In the genomic region with DNA sequence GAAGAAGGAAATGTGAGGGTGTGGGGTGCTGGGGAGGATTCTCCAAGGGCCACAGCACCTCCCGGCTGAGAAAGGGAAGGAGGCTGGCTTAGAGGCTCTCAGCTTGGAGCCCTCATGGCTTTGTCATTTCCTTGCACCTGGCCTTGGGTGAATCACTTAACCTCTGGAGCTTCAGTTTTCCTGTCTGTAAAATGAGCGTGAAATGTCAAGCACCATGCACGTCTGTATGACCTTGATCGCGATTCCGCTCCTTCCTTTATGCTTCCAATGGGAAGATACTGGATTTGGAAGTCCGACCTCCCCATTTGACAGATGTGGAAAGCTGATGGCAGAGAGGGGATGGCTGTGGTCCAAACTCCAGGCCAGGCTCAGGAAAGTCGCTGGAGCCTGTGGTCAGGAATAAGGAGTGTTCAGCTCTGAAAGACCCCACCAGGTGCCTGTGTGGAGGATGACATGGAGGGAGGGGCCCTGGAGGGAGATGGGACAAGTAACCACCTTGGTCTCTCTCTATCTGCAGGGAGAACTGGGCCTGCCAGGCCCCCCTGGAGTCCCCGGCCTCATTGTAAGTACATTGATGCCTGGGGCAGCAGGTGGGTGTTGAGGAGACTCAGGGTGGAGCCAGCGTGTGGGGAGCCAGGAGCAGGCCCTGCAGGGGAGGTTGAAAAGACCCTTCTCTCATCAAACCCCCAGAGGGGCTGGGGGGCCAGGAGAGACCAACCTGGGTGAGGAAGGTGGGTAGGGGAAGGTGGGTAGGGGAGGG, we compare ENCODE assay signal across 17 cellular contexts.
"Had no signal": no experiment of that assay in that cellular context is flagged by ENCODE, and none has a peak within 500 bp of the region (broad histone marks: within the 10 kb centered on the region; RNA-seq: fewer than 3 reads in every experiment).

No MANE protein-coding gene starts in this region.

- H3K4me1 ChIP-seq: prostate gland, upper lobe of right lung had no signal

- H3K9me3 Mint-ChIP-seq: activated B cell treated with CpG ODN at 0.5 μM for 24 hours; activated CD4-positive, alpha-beta T cell treated with anti-CD3 and anti-CD28 coated beads, Interleukin-2, amount 10 ng/mL, durations not matched to agents 24 days and 14 days; activated T-helper 1 cell treated with anti-CD3 and anti-CD28 coated beads, Interleukin-12 subunit alpha, Interleukin-12 subunit beta, Interleukin-2, Interleukin-4 antibody, amounts not matched to agents 30 ng/mL and 10 ng/mL and 1 ng/mL, durations not matched to agents 14 hours and 24 hours and 36 hours; endodermal cell; natural killer cell treated with Interleukin-12 subunit alpha and Interleukin-12 subunit beta and Interleukin-15 and Interleukin-18, amount 100 ng/mL, for 72 hours had no signal

- H3K36me3 Mint-ChIP-seq: natural killer cell treated with Interleukin-12 subunit alpha and Interleukin-12 subunit beta and Interleukin-15 and Interleukin-18, amount 100 ng/mL, for 72 hours had no signal

- H3K27me3 Mint-ChIP-seq: activated B cell treated with CpG ODN at 0.5 μM for 24 hours; activated CD4-positive, alpha-beta T cell treated with anti-CD3 and anti-CD28 coated beads, Interleukin-2, amount 10 ng/mL, durations not matched to agents 24 days and 14 days; natural killer cell treated with Interleukin-12 subunit alpha and Interleukin-12 subunit beta and Interleukin-15 and Interleukin-18, amount 100 ng/mL, for 72 hours had no signal

- ATAC-seq: left lobe of liver; natural killer cell treated with Interleukin-12 subunit alpha and Interleukin-12 subunit beta and Interleukin-15 and Interleukin-18, amount 100 ng/mL, for 72 hours; T-helper 17 cell; upper lobe of right lung had no signal

- H3K4me3 Mint-ChIP-seq: activated B cell treated with CpG ODN at 0.5 μM for 24 hours; activated CD4-positive, alpha-beta T cell treated with anti-CD3 and anti-CD28 coated beads, Interleukin-2, amount 10 ng/mL, durations not matched to agents 24 days and 14 days; activated T-helper 1 cell treated with anti-CD3 and anti-CD28 coated beads, Interleukin-12 subunit alpha, Interleukin-12 subunit beta, Interleukin-2, Interleukin-4 antibody, amounts not matched to agents 30 ng/mL and 10 ng/mL and 1 ng/mL, durations not matched to agents 14 hours and 24 hours and 36 hours; endodermal cell; natural killer cell treated with Interleukin-12 subunit alpha and Interleukin-12 subunit beta and Interleukin-15 and Interleukin-18, amount 100 ng/mL, for 72 hours; T-helper 17 cell had no signal

- H3K9me3 ChIP-seq: esophagus muscularis mucosa, prostate gland, sigmoid colon, upper lobe of right lung had no signal

- H3K27me3 ChIP-seq: esophagus muscularis mucosa, sigmoid colon, upper lobe of right lung had no signal

- H3K4me3 ChIP-seq: esophagus muscularis mucosa, prostate gland, sigmoid colon, upper lobe of right lung had no signal

- H3K36me3 ChIP-seq: prostate gland, sigmoid colon, upper lobe of right lung had no signal

- H3K27ac ChIP-seq: esophagus muscularis mucosa, prostate gland, sigmoid colon, upper lobe of right lung had no signal

- H3K27ac Mint-ChIP-seq: activated B cell treated with CpG ODN at 0.5 μM for 24 hours; activated CD4-positive, alpha-beta T cell treated with anti-CD3 and anti-CD28 coated beads, Interleukin-2, amount 10 ng/mL, durations not matched to agents 24 days and 14 days; natural killer cell treated with Interleukin-12 subunit alpha and Interleukin-12 subunit beta and Interleukin-15 and Interleukin-18, amount 100 ng/mL, for 72 hours; T-helper 17 cell had no signal

- H3K4me1 Mint-ChIP-seq: activated B cell treated with CpG ODN at 0.5 μM for 24 hours; activated CD4-positive, alpha-beta T cell treated with anti-CD3 and anti-CD28 coated beads, Interleukin-2, amount 10 ng/mL, durations not matched to agents 24 days and 14 days; T-helper 17 cell had no signal

- DNase-seq: activated B cell treated with CpG ODN at 0.5 μM for 24 hours; activated CD4-positive, alpha-beta T cell treated with anti-CD3 and anti-CD28 coated beads, Interleukin-2, amount 10 ng/mL, durations not matched to agents 24 days and 14 days; activated naive CD4-positive, alpha-beta T cell treated with Interleukin-2 at 50 U/mL for 16 hours; caudate nucleus; cortex of kidney; endodermal cell; occipital lobe; sigmoid colon; stimulated activated CD4-positive, alpha-beta T cell treated with anti-CD3 and anti-CD28 coated beads, Interleukin-12 subunit alpha, Interleukin-12 subunit beta, amount 100 ng/mL, for 4 hours; stimulated activated naive CD4-positive, alpha-beta T cell treated with Interleukin-2 at 50 U/mL for 16 hours; T-helper 17 cell; upper lobe of right lung had no signal
